Comparison of ENCODE assay signal across 19 cellular contexts in the genomic region with DNA sequence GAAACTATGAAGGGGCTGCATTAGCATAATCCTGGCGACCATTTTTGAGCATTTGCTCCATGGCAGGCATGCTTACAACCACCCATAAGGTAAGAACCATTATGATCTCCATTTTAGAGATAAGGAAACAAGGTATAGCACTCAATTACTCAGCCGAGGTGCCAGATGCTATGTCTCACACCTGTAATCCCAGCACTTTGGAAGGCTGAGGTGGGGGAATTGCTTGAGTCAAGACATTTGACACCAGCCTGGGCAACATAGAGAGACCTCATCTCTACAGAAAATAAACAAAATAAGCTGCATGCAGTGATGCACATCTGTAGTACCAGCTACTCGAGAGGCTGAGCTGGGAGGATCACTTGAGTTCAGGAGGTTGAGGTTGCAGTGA. TPM values are rescaled to one million over a fixed set of nuclear protein-coding genes. Genes with fewer than 3 reads are reported as not detected.
"Had no signal": no experiment of that assay in that cellular context is flagged by ENCODE, and none has a peak within 500 bp of the region (broad histone marks: within the 10 kb centered on the region; RNA-seq: fewer than 3 reads in every experiment).

No MANE protein-coding gene starts in this region.

- H3K4me1 Mint-ChIP-seq: stimulated activated effector memory CD8-positive, alpha-beta T cell treated with anti-CD3 and anti-CD28 coated beads, Interleukin-12 subunit alpha, Interleukin-12 subunit beta, amount 100 ng/mL, for 72 hours had no signal

- H3K9me3 Mint-ChIP-seq: dendritic cell treated with granulocyte-macrophage colony-stimulating factor and Interleukin-4, amounts not matched to agents 40 ng/mL and 50 ng/mL, for 4 days; effector memory CD8-positive, alpha-beta T cell; naive thymus-derived CD4-positive, alpha-beta T cell; nephron progenitor cell; stimulated activated effector memory CD8-positive, alpha-beta T cell treated with anti-CD3 and anti-CD28 coated beads, Interleukin-12 subunit alpha, Interleukin-12 subunit beta, amount 100 ng/mL, for 72 hours; stimulated activated naive CD8-positive, alpha-beta T cell treated with anti-CD3 and anti-CD28 coated beads, Interleukin-15, Interleukin-2, amounts not matched to agents 100 ng/mL and 50 ng/mL, for 24 hours had no signal

- H3K27ac ChIP-seq: psoas muscle, right lobe of liver, tibial nerve, upper lobe of right lung, vagina had no signal

- ATAC-seq: stimulated activated effector memory CD8-positive, alpha-beta T cell treated with anti-CD3 and anti-CD28 coated beads, Interleukin-12 subunit alpha, Interleukin-12 subunit beta, amount 100 ng/mL, for 72 hours had no signal

- H3K36me3 Mint-ChIP-seq: naive thymus-derived CD4-positive, alpha-beta T cell; stimulated activated effector memory CD8-positive, alpha-beta T cell treated with anti-CD3 and anti-CD28 coated beads, Interleukin-12 subunit alpha, Interleukin-12 subunit beta, amount 100 ng/mL, for 72 hours had no signal

- H3K27me3 Mint-ChIP-seq: stimulated activated naive CD8-positive, alpha-beta T cell treated with anti-CD3 and anti-CD28 coated beads, Interleukin-15, Interleukin-2, amounts not matched to agents 100 ng/mL and 50 ng/mL, for 24 hours had no signal

- DNase-seq: effector memory CD8-positive, alpha-beta T cell; kidney; left cardiac atrium; left ventricle myocardium superior; nephron progenitor cell; psoas muscle; right lobe of liver; stimulated activated CD4-positive, alpha-beta T cell treated with anti-CD3 and anti-CD28 coated beads, Interleukin-4, amount 100 ng/mL, for 1 hour; stimulated activated CD8-positive, alpha-beta memory T cell treated with anti-CD3 and anti-CD28 coated beads, Interleukin-4, amount 100 ng/mL, for 48 hours; upper lobe of right lung had no signal

- H3K36me3 ChIP-seq: right lobe of liver, tibial nerve, upper lobe of right lung, vagina had no signal

- H3K27me3 ChIP-seq: foreskin keratinocyte, right lobe of liver, tibial nerve, upper lobe of right lung, vagina had no signal

- H3K27ac Mint-ChIP-seq: dendritic cell treated with granulocyte-macrophage colony-stimulating factor and Interleukin-4, amounts not matched to agents 40 ng/mL and 50 ng/mL, for 4 days; effector memory CD8-positive, alpha-beta T cell; naive thymus-derived CD4-positive, alpha-beta T cell; stimulated activated effector memory CD8-positive, alpha-beta T cell treated with anti-CD3 and anti-CD28 coated beads, Interleukin-12 subunit alpha, Interleukin-12 subunit beta, amount 100 ng/mL, for 72 hours; stimulated activated naive CD8-positive, alpha-beta T cell treated with anti-CD3 and anti-CD28 coated beads, Interleukin-15, Interleukin-2, amounts not matched to agents 100 ng/mL and 50 ng/mL, for 24 hours had no signal

- H3K9me3 ChIP-seq: psoas muscle, right lobe of liver, tibial nerve, upper lobe of right lung, vagina had no signal

- H3K4me1 ChIP-seq: foreskin keratinocyte, psoas muscle, right lobe of liver, upper lobe of right lung, vagina had no signal

- H3K4me3 Mint-ChIP-seq: dendritic cell treated with granulocyte-macrophage colony-stimulating factor and Interleukin-4, amounts not matched to agents 40 ng/mL and 50 ng/mL, for 4 days; effector memory CD8-positive, alpha-beta T cell; naive thymus-derived CD4-positive, alpha-beta T cell; nephron progenitor cell; stimulated activated effector memory CD8-positive, alpha-beta T cell treated with anti-CD3 and anti-CD28 coated beads, Interleukin-12 subunit alpha, Interleukin-12 subunit beta, amount 100 ng/mL, for 72 hours; stimulated activated naive CD8-positive, alpha-beta T cell treated with anti-CD3 and anti-CD28 coated beads, Interleukin-15, Interleukin-2, amounts not matched to agents 100 ng/mL and 50 ng/mL, for 24 hours had no signal

- H3K4me3 ChIP-seq: lung, psoas muscle, right lobe of liver, tibial nerve, upper lobe of right lung, vagina had no signal

RNA-seq across cellular contexts. Expression of gene TIGD4, which starts 43.6 kb away (rescaled TPM):
- total RNA-seq: mesenteric fat pad, upper lobe of right lung had no signal
